16 cellular contexts compared by ENCODE assay signal in genomic region chr12:19155981-19156734, GRCh38.
"Had no signal": no experiment of that assay in that cellular context is flagged by ENCODE, and none has a peak within 500 bp of the region (broad histone marks: within the 10 kb centered on the region; RNA-seq: fewer than 3 reads in every experiment).

No MANE protein-coding gene starts in this region.

- H3K27me3 Mint-ChIP-seq: stimulated activated naive B cell treated with anti-CD40 and anti-IgM and Interleukin-4, amounts not matched to agents 10 μg/mL and 1 μg/mL and 100 μg/mL, for 72 hours had no signal

- H3K4me1 ChIP-seq: breast epithelium had no signal

- H3K4me1 Mint-ChIP-seq: activated naive CD4-positive, alpha-beta T cell treated with anti-CD3 and anti-CD28 coated beads, Interleukin-2, amount 50 U/mL, for 24 hours; stimulated activated naive B cell treated with anti-CD40 and anti-IgM and Interleukin-4, amounts not matched to agents 10 μg/mL and 1 μg/mL and 100 μg/mL, for 72 hours had no signal

- H3K4me3 ChIP-seq: ascending aorta, breast epithelium, dorsolateral prefrontal cortex, lower lobe of right lung, sigmoid colon had no signal

- H3K27me3 ChIP-seq: ascending aorta, breast epithelium, dorsolateral prefrontal cortex, sigmoid colon had no signal

- H3K4me3 Mint-ChIP-seq: activated naive CD4-positive, alpha-beta T cell treated with anti-CD3 and anti-CD28 coated beads, Interleukin-2, amount 50 U/mL, for 24 hours; activated T-cell treated with anti-CD3 and anti-CD28 coated beads, Interleukin-2, amount 50 U/mL, for 72 hours; stimulated activated naive B cell treated with anti-CD40 and anti-IgM and Interleukin-4, amounts not matched to agents 10 μg/mL and 1 μg/mL and 100 μg/mL, for 72 hours; T-helper 1 cell treated with Interleukin-12 subunit alpha and Interleukin-12 subunit beta and Interleukin-4 antibody, amounts not matched to agents 30 μg/mL and 1 μg/mL, for 36 hours had no signal

- H3K36me3 ChIP-seq: ascending aorta, breast epithelium, lower lobe of right lung, sigmoid colon had no signal

- H3K36me3 Mint-ChIP-seq: activated naive CD4-positive, alpha-beta T cell treated with anti-CD3 and anti-CD28 coated beads, Interleukin-2, amount 50 U/mL, for 24 hours; stimulated activated naive B cell treated with anti-CD40 and anti-IgM and Interleukin-4, amounts not matched to agents 10 μg/mL and 1 μg/mL and 100 μg/mL, for 72 hours had no signal

- H3K27ac ChIP-seq: ascending aorta, breast epithelium, dorsolateral prefrontal cortex, lower lobe of right lung had no signal

- H3K27ac Mint-ChIP-seq: activated naive CD4-positive, alpha-beta T cell treated with anti-CD3 and anti-CD28 coated beads, Interleukin-2, amount 50 U/mL, for 24 hours; activated T-cell treated with anti-CD3 and anti-CD28 coated beads, Interleukin-2, amount 50 U/mL, for 72 hours; stimulated activated naive B cell treated with anti-CD40 and anti-IgM and Interleukin-4, amounts not matched to agents 10 μg/mL and 1 μg/mL and 100 μg/mL, for 72 hours; T-helper 1 cell treated with Interleukin-12 subunit alpha and Interleukin-12 subunit beta and Interleukin-4 antibody, amounts not matched to agents 30 μg/mL and 1 μg/mL, for 36 hours had no signal

- H3K9me3 ChIP-seq: ascending aorta, breast epithelium, lower lobe of right lung, sigmoid colon had no signal

- H3K9me3 Mint-ChIP-seq: activated naive CD4-positive, alpha-beta T cell treated with anti-CD3 and anti-CD28 coated beads, Interleukin-2, amount 50 U/mL, for 24 hours; activated T-cell treated with anti-CD3 and anti-CD28 coated beads, Interleukin-2, amount 50 U/mL, for 72 hours; stimulated activated naive B cell treated with anti-CD40 and anti-IgM and Interleukin-4, amounts not matched to agents 10 μg/mL and 1 μg/mL and 100 μg/mL, for 72 hours; T-helper 1 cell treated with Interleukin-12 subunit alpha and Interleukin-12 subunit beta and Interleukin-4 antibody, amounts not matched to agents 30 μg/mL and 1 μg/mL, for 36 hours had no signal

- ATAC-seq: activated CD4-positive, CD25-positive, alpha-beta regulatory T cell treated with anti-CD3 and anti-CD28 coated beads, Interleukin-2, amount 50 U/mL, for 24 hours; activated T-cell treated with anti-CD3 and anti-CD28 coated beads, Interleukin-2, amount 50 U/mL, for 72 hours; lower lobe of right lung; stimulated activated naive B cell treated with anti-CD40 and anti-IgM and Interleukin-4, amounts not matched to agents 10 μg/mL and 1 μg/mL and 100 μg/mL, for 72 hours had no signal

- DNase-seq: activated CD4-positive, alpha-beta T cell treated with anti-CD3 and anti-CD28 coated beads, Interleukin-2, amount 50 U/mL, for 1 hour; activated CD8-positive, alpha-beta memory T cell treated with anti-CD3 and anti-CD28 coated beads for 24 hours; activated gamma-delta T cell; activated T-cell treated with anti-CD3 and anti-CD28 coated beads, Interleukin-2, amount 50 U/mL, for 72 hours; dorsolateral prefrontal cortex; head of caudate nucleus; kidney glomerular epithelial cell; lower lobe of right lung; sigmoid colon; stimulated activated CD4-positive, alpha-beta T cell treated with anti-CD3 and anti-CD28 coated beads, Interleukin-4, amount 100 ng/mL, for 4 hours; stimulated activated naive B cell treated with anti-CD40 and anti-IgM and Interleukin-4, amounts not matched to agents 10 μg/mL and 1 μg/mL and 100 μg/mL, for 72 hours had no signal
